17 cellular contexts compared by ENCODE assay signal in the genomic region with DNA sequence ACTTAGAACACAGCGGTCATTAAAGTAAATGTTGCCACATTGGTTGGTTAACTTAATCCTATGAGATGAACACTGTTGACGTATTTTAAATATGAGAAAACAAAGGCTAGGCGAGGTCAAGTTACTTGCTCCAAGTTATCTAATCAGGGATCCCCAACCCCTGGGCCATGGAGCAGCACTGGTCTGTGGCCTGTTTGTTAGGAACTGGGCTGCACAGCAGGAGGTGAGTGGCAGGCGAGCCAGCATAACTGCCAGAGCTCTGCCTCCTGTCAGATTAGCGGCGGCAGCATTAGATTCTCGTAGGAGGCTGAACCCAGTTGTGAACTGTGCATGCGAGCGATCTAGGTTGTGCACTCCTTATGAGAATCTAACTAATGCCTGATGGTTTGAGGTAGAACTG.
"Had no signal": no experiment of that assay in that cellular context is flagged by ENCODE, and none has a peak within 500 bp of the region (broad histone marks: within the 10 kb centered on the region; RNA-seq: fewer than 3 reads in every experiment).

No MANE protein-coding gene starts in this region.

- H3K4me1 ChIP-seq: colonic mucosa, gastroesophageal sphincter, heart left ventricle had no signal

- ATAC-seq: activated CD8-positive, alpha-beta T cell treated with anti-CD3 and anti-CD28 coated beads for 36 hours; gastroesophageal sphincter; heart left ventricle; mucosa of descending colon; stimulated activated naive B cell treated with anti-CD40 and anti-IgM and Interleukin-4, amounts not matched to agents 10 μg/mL and 1 μg/mL and 100 μg/mL, for 72 hours had no signal

- H3K4me3 Mint-ChIP-seq: activated CD4-positive, alpha-beta T cell treated with anti-CD3 and anti-CD28 coated beads, Interleukin-2, amount 10 ng/mL, durations not matched to agents 24 days and 14 days; activated CD8-positive, alpha-beta T cell treated with anti-CD3 and anti-CD28 coated beads for 36 hours; activated naive CD8-positive, alpha-beta T cell treated with anti-CD3 and anti-CD28 coated beads for 36 hours; activated T-helper 17 cell treated with anti-CD3 and anti-CD28 coated beads, Interleukin-2, amount 50 U/mL, for 72 hours; memory B cell; naive B cell; stimulated activated naive B cell treated with anti-CD40 and anti-IgM and Interleukin-4, amounts not matched to agents 10 μg/mL and 1 μg/mL and 100 μg/mL, for 72 hours; T-helper 2 cell treated with Interferon-gamma antibody and Interleukin-4, amounts not matched to agents 5 μg/mL and 100 μg/mL, for 36 hours had no signal

- H3K9me3 Mint-ChIP-seq: activated CD4-positive, alpha-beta T cell treated with anti-CD3 and anti-CD28 coated beads, Interleukin-2, amount 10 ng/mL, durations not matched to agents 24 days and 14 days; activated CD8-positive, alpha-beta T cell treated with anti-CD3 and anti-CD28 coated beads for 36 hours; T-helper 2 cell treated with Interferon-gamma antibody and Interleukin-4, amounts not matched to agents 5 μg/mL and 100 μg/mL, for 36 hours had no signal

- H3K27ac ChIP-seq: colonic mucosa, gastroesophageal sphincter, heart left ventricle had no signal

- H3K9me3 ChIP-seq: colonic mucosa, gastroesophageal sphincter, heart left ventricle, mucosa of descending colon had no signal

- H3K27me3 ChIP-seq: colonic mucosa, gastroesophageal sphincter, heart left ventricle had no signal

- FAIRE-seq: endometrium had no signal

- H3K27me3 Mint-ChIP-seq: activated CD4-positive, alpha-beta T cell treated with anti-CD3 and anti-CD28 coated beads, Interleukin-2, amount 10 ng/mL, durations not matched to agents 24 days and 14 days; activated CD8-positive, alpha-beta T cell treated with anti-CD3 and anti-CD28 coated beads for 36 hours; activated naive CD8-positive, alpha-beta T cell treated with anti-CD3 and anti-CD28 coated beads for 36 hours; activated T-helper 17 cell treated with anti-CD3 and anti-CD28 coated beads, Interleukin-2, amount 50 U/mL, for 72 hours; memory B cell; naive B cell; stimulated activated naive B cell treated with anti-CD40 and anti-IgM and Interleukin-4, amounts not matched to agents 10 μg/mL and 1 μg/mL and 100 μg/mL, for 72 hours had no signal

- H3K36me3 ChIP-seq: colonic mucosa, gastroesophageal sphincter, heart left ventricle had no signal

- DNase-seq: activated CD4-positive, alpha-beta T cell treated with anti-CD3 and anti-CD28 coated beads, Interleukin-2, amount 10 ng/mL, durations not matched to agents 24 days and 14 days; activated CD8-positive, alpha-beta T cell treated with anti-CD3 and anti-CD28 coated beads for 36 hours; activated naive CD4-positive, alpha-beta T cell; activated naive CD8-positive, alpha-beta T cell treated with anti-CD3 and anti-CD28 coated beads for 36 hours; activated T-cell treated with anti-CD3 and anti-CD28 coated beads, Interleukin-2, amount 50 U/mL, for 1 hour; amygdala; colonic mucosa; erythroblast; heart left ventricle; mucosa of descending colon; naive B cell; stimulated activated naive B cell treated with anti-CD40 and anti-IgM and Interleukin-4, amounts not matched to agents 10 μg/mL and 1 μg/mL and 100 μg/mL, for 72 hours had no signal

- H3K4me1 Mint-ChIP-seq: activated CD4-positive, alpha-beta T cell treated with anti-CD3 and anti-CD28 coated beads, Interleukin-2, amount 10 ng/mL, durations not matched to agents 24 days and 14 days; activated naive CD8-positive, alpha-beta T cell treated with anti-CD3 and anti-CD28 coated beads for 36 hours; activated T-helper 17 cell treated with anti-CD3 and anti-CD28 coated beads, Interleukin-2, amount 50 U/mL, for 72 hours; memory B cell; naive B cell; stimulated activated naive B cell treated with anti-CD40 and anti-IgM and Interleukin-4, amounts not matched to agents 10 μg/mL and 1 μg/mL and 100 μg/mL, for 72 hours had no signal

- H3K36me3 Mint-ChIP-seq: activated naive CD8-positive, alpha-beta T cell treated with anti-CD3 and anti-CD28 coated beads for 36 hours; memory B cell; naive B cell; stimulated activated naive B cell treated with anti-CD40 and anti-IgM and Interleukin-4, amounts not matched to agents 10 μg/mL and 1 μg/mL and 100 μg/mL, for 72 hours had no signal

- H3K4me3 ChIP-seq: colonic mucosa, gastroesophageal sphincter, heart left ventricle, mucosa of descending colon had no signal

- H3K27ac Mint-ChIP-seq: activated CD4-positive, alpha-beta T cell treated with anti-CD3 and anti-CD28 coated beads, Interleukin-2, amount 10 ng/mL, durations not matched to agents 24 days and 14 days; activated CD8-positive, alpha-beta T cell treated with anti-CD3 and anti-CD28 coated beads for 36 hours; activated naive CD8-positive, alpha-beta T cell treated with anti-CD3 and anti-CD28 coated beads for 36 hours; activated T-helper 17 cell treated with anti-CD3 and anti-CD28 coated beads, Interleukin-2, amount 50 U/mL, for 72 hours; memory B cell; naive B cell; stimulated activated naive B cell treated with anti-CD40 and anti-IgM and Interleukin-4, amounts not matched to agents 10 μg/mL and 1 μg/mL and 100 μg/mL, for 72 hours; T-helper 2 cell treated with Interferon-gamma antibody and Interleukin-4, amounts not matched to agents 5 μg/mL and 100 μg/mL, for 36 hours had no signal
